9 cellular contexts compared by ENCODE assay signal in the genomic region with DNA sequence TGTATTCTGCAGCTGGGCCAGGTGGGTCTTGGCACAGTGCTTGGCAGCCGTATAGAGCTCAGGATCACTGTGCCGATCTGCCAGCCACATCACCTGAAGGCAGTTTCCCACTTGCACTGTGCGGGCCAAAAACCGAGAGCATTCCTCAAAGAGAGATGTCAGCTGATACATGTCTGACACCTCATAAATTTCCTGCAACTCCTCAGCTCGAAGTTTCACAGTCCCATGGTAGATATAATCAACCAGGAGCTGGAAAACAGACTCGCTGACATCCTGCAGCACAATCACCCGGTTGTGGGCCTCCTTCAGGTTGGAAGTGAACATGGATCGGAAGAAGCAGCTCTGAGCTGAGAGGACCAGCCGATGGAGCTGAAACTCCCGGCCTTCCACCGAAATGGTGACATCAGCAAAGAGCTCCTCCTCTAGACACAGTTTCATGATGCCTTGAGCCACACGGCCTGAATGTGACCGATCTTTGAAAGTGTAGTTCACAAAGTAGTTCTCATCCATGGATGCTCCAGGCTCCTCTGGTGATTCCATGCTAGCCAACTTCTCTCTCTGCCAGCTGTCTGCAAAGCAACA. TPM values are rescaled to one million over a fixed set of nuclear protein-coding genes. Genes with fewer than 3 reads are reported as not detected.
DNase-seq lines count a peak whose midpoint lies in the region; ATAC-seq and TF ChIP-seq lines count a peak whose summit lies in the region.
"Had no signal": no experiment of that assay in that cellular context is flagged by ENCODE, and none has a peak within 500 bp of the region (broad histone marks: within the 10 kb centered on the region; RNA-seq: fewer than 3 reads in every experiment).

No MANE protein-coding gene starts in this region.

- H3K27me3 Mint-ChIP-seq in CD8-positive, alpha-beta T cell (ENCODE audit: low read depth) = no peaks in the 10 kb centered on the region
- H3K27me3 Mint-ChIP-seq in neural progenitor cell (ENCODE audit: insufficient read depth, low read depth) = peaks cover 12% of the 10 kb centered on the region

- no peak overlapping the region for H3K27ac ChIP-seq in CD8-positive, alpha-beta T cell (ENCODE audit: low read depth, low read length)
- H3K27ac ChIP-seq in duodenal mucosa (ENCODE audit: low read depth, low read length) = no peak overlapping the region
- H3K27ac ChIP-seq in neural progenitor cell = no peak overlapping the region

- H3K36me3 ChIP-seq in CD8-positive, alpha-beta T cell (ENCODE audit: insufficient read depth, low read length) = peaks cover 33% of the 10 kb centered on the region
- H3K36me3 ChIP-seq in duodenal mucosa (ENCODE audit: control insufficient read depth in 1 of 2, insufficient read depth in 2 of 2, low read length in 2 of 2) (peaks cover 24 to 60% of the 10 kb centered on the region in 2 donors), neural progenitor cell (no peaks in the 10 kb centered on the region)

- H3K4me2 ChIP-seq in neural progenitor cell = peak overlapping the region; percentile 99

- POLR2A ChIA-PET in CD8-positive, alpha-beta T cell (lab: Charles Lee) = interaction anchor here (0.9 to 3.0 kb wide), 3 partner anchors 9 to 878 kb away, joined by 3 to 19 read pairs (median 3); partner anchors contain the start of genes ARHGAP1 and PTPMT1

- no peak for TF ChIP-seq CTCF in CD8-positive, alpha-beta T cell (IDR thresholded peaks at IDR 0.05)
- no peak for TF ChIP-seq CTCF in neural progenitor cell (IDR thresholded peaks at IDR 0.05)

- peaks cover 45% of the 10 kb centered on the region for H3K79me2 ChIP-seq in neural progenitor cell (ENCODE audit: low read depth)

- peaks cover 55% of the 10 kb centered on the region for H3K4me1 Mint-ChIP-seq in CD8-positive, alpha-beta T cell (ENCODE audit: low read depth)
- peaks cover 31% of the 10 kb centered on the region for H3K4me1 Mint-ChIP-seq in neural progenitor cell

- H3K9me3 Mint-ChIP-seq in CD8-positive, alpha-beta T cell = no peaks in the 10 kb centered on the region
- no peaks in the 10 kb centered on the region for H3K9me3 Mint-ChIP-seq in neural progenitor cell

- H3F3A ChIP-seq in neural progenitor cell (ENCODE audit: low read depth) = peaks cover 13% of the 10 kb centered on the region

- H4K20me1 ChIP-seq in neural progenitor cell (ENCODE audit: low read depth) = no peaks in the 10 kb centered on the region

- H2AFZ ChIP-seq in neural progenitor cell (replicated peaks) = no peak overlapping the region

- ATAC-seq in CD8-positive, alpha-beta T cell = no peak

- H3K36me3 Mint-ChIP-seq in CD8-positive, alpha-beta T cell = peaks cover 71% of the 10 kb centered on the region
- H3K36me3 Mint-ChIP-seq in neural progenitor cell = peaks cover 30% of the 10 kb centered on the region

- H3K4me3 ChIP-seq in CD8-positive, alpha-beta T cell (ENCODE audit: low read depth, low read length) = peak overlapping the region; percentile 90
- H3K4me3 ChIP-seq in duodenal mucosa (ENCODE audit: low read depth in 1 of 2, low read length in 2 of 2) = peak overlapping the region; percentile 99
- peak overlapping the region; percentile 87 for H3K4me3 ChIP-seq in neural progenitor cell

- no peaks in the 10 kb centered on the region for H3K9me3 ChIP-seq in CD8-positive, alpha-beta T cell (ENCODE audit: low read length)
- H3K9me3 ChIP-seq in duodenal mucosa (ENCODE audit: control insufficient read depth in 1 of 2, low read length in 2 of 2) = no peaks in the 10 kb centered on the region
- no peaks in the 10 kb centered on the region for H3K9me3 ChIP-seq in neural progenitor cell (ENCODE audit: low read depth)

- peak overlapping the region; percentile 27 for H3K27ac Mint-ChIP-seq in CD8-positive, alpha-beta T cell
- H3K27ac Mint-ChIP-seq in neural progenitor cell = peak overlapping the region; percentile 100

- H3K4me1 ChIP-seq in CD8-positive, alpha-beta T cell (ENCODE audit: insufficient read depth, low read length) = peaks cover 31% of the 10 kb centered on the region
- H3K4me1 ChIP-seq in duodenal mucosa (ENCODE audit: control insufficient read depth in 1 of 2, insufficient read depth in 2 of 2, low read length in 2 of 2) (peaks cover 27 to 28% of the 10 kb centered on the region in 2 donors), neural progenitor cell (peaks cover 18% of the 10 kb centered on the region)

- H3K4me3 Mint-ChIP-seq in CD8-positive, alpha-beta T cell = peak overlapping the region; percentile 99
- peak overlapping the region; percentile 99 for H3K4me3 Mint-ChIP-seq in neural progenitor cell

- CTCF ChIA-PET in CD8-positive, alpha-beta T cell (lab: Charles Lee) = interaction anchor here (1.6 kb wide), 1 partner anchor 25 kb away, joined by 7 read pairs; the partner anchor contains the start of gene CELF1

- no peaks in the 10 kb centered on the region for H3K27me3 ChIP-seq in CD8-positive, alpha-beta T cell (ENCODE audit: insufficient read depth, low read length)
- no peaks in the 10 kb centered on the region for H3K27me3 ChIP-seq in duodenal mucosa (ENCODE audit: control insufficient read depth in 1 of 2, insufficient read depth in 2 of 2, low read length in 2 of 2)
- H3K27me3 ChIP-seq in neural progenitor cell = no peaks in the 10 kb centered on the region

- H3K9ac ChIP-seq in duodenal mucosa (ENCODE audit: low read depth in 1 of 2, low read length in 2 of 2) (peak overlapping the region; percentile 99 to 100), neural progenitor cell (no peak overlapping the region)

- intact Hi-C loops in CD8-positive, alpha-beta T cell (cut with DNase I, micrococcal nuclease) = loop anchor here (1.0 to 10.0 kb wide), 11 partner anchors 24 to 877 kb away; partner anchors contain the start of genes AGBL2 (in 2 of the 2), CELF1 (in 2 of the 2), SLC39A13 (in 2 of the 2) and ACP2 (in 1 of the 2)

- DNase-seq in CD8-positive, alpha-beta T cell = no peak
- DNase-seq in NCI-H2227 (lab: John Stamatoyannopoulos, UW; ENCODE audit: unreplicated experiment) (peak; percentile 47), neural progenitor cell (ENCODE audit: low spot score) (no peak), HCEC 1CT (no peak), dermis blood vessel endothelial cell (no peak), NCI-H2171 treated with DMSO at 0.1 percent for 48 hours (lab: John Stamatoyannopoulos, UW) (no peak)
- no peak for DNase-seq in central memory CD4-positive, alpha-beta T cell

RNA-seq across cellular contexts. Expression of gene KBTBD4, which starts 1.2 kb away (rescaled TPM):
- 10 to 100 TPM; 31.8 to 32.6 TPM for total RNA-seq in CD8-positive, alpha-beta T cell
- total RNA-seq in neural progenitor cell (ENCODE audit: low replicate concordance) = 19.5 and 23.9 TPM in 2 replicates
- 39.3 and 51.7 TPM in 2 replicates for total RNA-seq in dermis blood vessel endothelial cell

RNA-seq across cellular contexts. Expression of gene NDUFS3, which starts 1.3 kb away (rescaled TPM):
- 100 to 1,000 TPM; 159 to 179 TPM for total RNA-seq in CD8-positive, alpha-beta T cell
- total RNA-seq in neural progenitor cell (ENCODE audit: low replicate concordance) (78.9 and 91.2 TPM in 2 replicates), dermis blood vessel endothelial cell (57.3 and 101 TPM in 2 replicates)

RNA-seq across cellular contexts. Expression of gene FAM180B, which starts 8.9 kb away (rescaled TPM):
- under 1 TPM; 0.38 to 0.39 TPM for total RNA-seq in CD8-positive, alpha-beta T cell
- total RNA-seq in neural progenitor cell (ENCODE audit: low replicate concordance) = not detected in 2 replicates
- total RNA-seq in dermis blood vessel endothelial cell = not detected in 2 replicates
- total RNA-seq: M059J had no signal

RNA-seq across cellular contexts. Expression of gene PTPMT1, which starts 12.2 kb away (rescaled TPM):
- 10 to 100 TPM; 24.4 to 24.5 TPM for total RNA-seq in CD8-positive, alpha-beta T cell
- total RNA-seq in neural progenitor cell (ENCODE audit: low replicate concordance) (60.4 and 73.6 TPM in 2 replicates), dermis blood vessel endothelial cell (83.2 and 110 TPM in 2 replicates)

RNA-seq across cellular contexts. Expression of gene C1QTNF4, which starts 16.7 kb away (rescaled TPM):
- under 1 TPM in 1 of 2 experiments, not detected in 1; 0.46 TPM for total RNA-seq in CD8-positive, alpha-beta T cell
- total RNA-seq in neural progenitor cell (ENCODE audit: low replicate concordance) = 0.39 and 9.7 TPM in 2 replicates
- 0.34 and 0.37 TPM in 2 replicates for total RNA-seq in dermis blood vessel endothelial cell
